24 cellular contexts compared by ENCODE assay signal in genomic region chr18:54848121-54848520, GRCh38. TPM values are rescaled to one million over a fixed set of nuclear protein-coding genes. Genes with fewer than 3 reads are reported as not detected.
DNase-seq lines count a peak whose midpoint lies in the region; FAIRE-seq and TF ChIP-seq lines count a peak whose summit lies in the region.
"Had no signal": no experiment of that assay in that cellular context is flagged by ENCODE, and none has a peak within 500 bp of the region (broad histone marks: within the 10 kb centered on the region; RNA-seq: fewer than 3 reads in every experiment).

No MANE protein-coding gene starts in this region.

- H3K4me1 ChIP-seq in mammary epithelial cell (ENCODE audit: insufficient read depth, low read length) (no peaks in the 10 kb centered on the region), MM.1S (ENCODE audit: low read length) (no peaks in the 10 kb centered on the region), H1 (replicated peaks in 1 of 4; ENCODE audit: control insufficient read depth in 3 of 4, insufficient read depth in 4 of 4, low read length in 3 of 4) (peaks cover 0 to 3% (median 0%) of the 10 kb centered on the region in 4 experiments; a peak in 1 of 7 replicates), neural progenitor cell (no peaks in the 10 kb centered on the region)
- H3K4me1 ChIP-seq: BE2C had no signal

- H4K91ac ChIP-seq in H1 (replicated peaks; ENCODE audit: insufficient read length, low read length): no peak overlapping the region

- TF ChIP-seq EP300 in H1 (IDR thresholded peaks at IDR 0.05; ENCODE audit: borderline replicate concordance in 1 of 2, low read depth in 2 of 2, low read length in 2 of 2): no peak

- TF ChIP-seq CTCF in MCF 10A (IDR thresholded peaks at IDR 0.05; ENCODE audit: unreplicated experiment) (no peak), mammary epithelial cell (conservative IDR thresholded peaks at IDR 0.05 in 1 of 2, IDR thresholded peaks at IDR 0.05 in 1 of 2; ENCODE audit: extremely low read depth in 1 of 2, insufficient read depth in 1 of 2, low read depth in 1 of 2, low read length in 2 of 2) (no peak), MM.1S (IDR thresholded peaks at IDR 0.05; ENCODE audit: low read length) (no peak), H1 (IDR thresholded peaks at IDR 0.05; ENCODE audit: control extremely low read depth in 1 of 3, insufficient read depth in 1 of 3, low read depth in 1 of 3, low read length in 3 of 3) (no peak), neural progenitor cell (IDR thresholded peaks at IDR 0.05) (no peak)

- H4K20me1 ChIP-seq in mammary epithelial cell (ENCODE audit: insufficient read depth, low read length) (no peaks in the 10 kb centered on the region), MM.1S (ENCODE audit: insufficient read depth, low read length) (no peaks in the 10 kb centered on the region), H1 (replicated peaks in 1 of 2; ENCODE audit: control insufficient read depth in 1 of 2, insufficient read depth in 2 of 2, low read length in 2 of 2) (no peaks in the 10 kb centered on the region), neural progenitor cell (ENCODE audit: low read depth) (no peaks in the 10 kb centered on the region)
- H4K20me1 ChIP-seq: BLaER1 treated with 17β-estradiol and CSF1 and Interleukin-3, amounts not matched to agents 10 nM and 100 nM had no signal

- H2AK5ac ChIP-seq in H1 (ENCODE audit: low read depth, low read length): no peak overlapping the region

- no peaks in the 10 kb centered on the region for H3K36me3 ChIP-seq in mammary epithelial cell (ENCODE audit: insufficient read depth, low read length)
- H3K36me3 ChIP-seq in MM.1S (replicated peaks; ENCODE audit: insufficient read depth, low read length): no peaks in the 10 kb centered on the region
- H3K36me3 ChIP-seq in H1 (ENCODE audit: control insufficient read depth in 2 of 4, insufficient read depth in 4 of 4, low read length in 3 of 4): no peaks in the 10 kb centered on the region
- H3K36me3 ChIP-seq in neural progenitor cell: no peaks in the 10 kb centered on the region
- H3K36me3 ChIP-seq: BE2C; BLaER1 treated with 17β-estradiol and CSF1 and Interleukin-3, amounts not matched to agents 10 nM and 100 nM had no signal

- CTCF ChIA-PET in MCF 10A (lab: Yijun Ruan, JAX): interaction anchor here (0.6 to 1.4 kb wide), 4 partner anchors 12 to 79 kb away, joined by 3 to 4 read pairs (median 4); no protein-coding TSS in a partner anchor
- CTCF ChIA-PET in mammary epithelial cell (lab: Charles Lee; ENCODE audit: low non-redundant PET): no interaction called here
- CTCF ChIA-PET in H1 (lab: Charles Lee; ENCODE audit: partially characterized antibody): interaction anchor here (0.9 to 2.2 kb wide), 3 partner anchors 9 to 23 kb away, joined by 3 to 5 read pairs (median 3); partner anchors contain the start of gene RAB27B

- H3F3A ChIP-seq in MM.1S (ENCODE audit: insufficient read depth, low read length) (no peaks in the 10 kb centered on the region), neural progenitor cell (ENCODE audit: low read depth) (no peaks in the 10 kb centered on the region)

- no peak overlapping the region for H4K5ac ChIP-seq in H1 (ENCODE audit: insufficient read length, low read depth, low read length)

- no peak overlapping the region for H2BK120ac ChIP-seq in H1 (replicated peaks; ENCODE audit: low read depth, low read length)

- H3K56ac ChIP-seq in H1 (replicated peaks; ENCODE audit: insufficient read length, low read depth, low read length): no peak overlapping the region

- H3K23me2 ChIP-seq in H1 (ENCODE audit: low read depth, low read length): no peaks in the 10 kb centered on the region

- H3K9me3 Mint-ChIP-seq in MCF 10A (ENCODE audit: unreplicated experiment): no peaks in the 10 kb centered on the region
- H3K9me3 Mint-ChIP-seq in neural progenitor cell: no peaks in the 10 kb centered on the region
- H3K9me3 Mint-ChIP-seq: CD4-positive, alpha-beta T cell; H9; HFFc6 had no signal

- H2BK12ac ChIP-seq in H1 (ENCODE audit: low read depth, low read length): no peak overlapping the region

- H3K9me3 ChIP-seq in mammary epithelial cell (replicated peaks; ENCODE audit: insufficient read depth, low read length) (no peaks in the 10 kb centered on the region), MM.1S (replicated peaks; ENCODE audit: insufficient read depth, low read length) (no peaks in the 10 kb centered on the region), H1 (ENCODE audit: insufficient read depth in 2 of 2, low read depth in 1 of 2, low read length in 1 of 2) (no peaks in the 10 kb centered on the region), neural progenitor cell (ENCODE audit: low read depth) (no peaks in the 10 kb centered on the region)
- H3K9me3 ChIP-seq: BE2C had no signal

- no peak overlapping the region for H4K8ac ChIP-seq in H1 (ENCODE audit: extremely low read depth, insufficient read depth, low read length)

- H2BK5ac ChIP-seq in H1 (ENCODE audit: low read depth, low read length): no peak overlapping the region

- H3K27ac Mint-ChIP-seq in MCF 10A (ENCODE audit: low read depth, unreplicated experiment) (peak overlapping the region; percentile 27), neural progenitor cell (no peak overlapping the region)
- H3K27ac Mint-ChIP-seq: CD14-positive monocyte; CD4-positive, alpha-beta T cell; CD8-positive, alpha-beta memory T cell; H9; HFFc6 had no signal

- in situ Hi-C loops in mammary epithelial cell (cut with MboI; ENCODE audit: low sequenced_read_pairs in 2 of 2): no loop called here

- no peak overlapping the region for H3K4ac ChIP-seq in H1 (replicated peaks; ENCODE audit: insufficient read length, low read depth, low read length)

- no peak overlapping the region for H3K4me3 ChIP-seq in mammary epithelial cell (replicated peaks in 1 of 3; ENCODE audit: insufficient read depth in 1 of 3, low read depth in 2 of 3, low read length in 3 of 3)
- no peak overlapping the region for H3K4me3 ChIP-seq in MM.1S (ENCODE audit: low read length)
- no peak overlapping the region for H3K4me3 ChIP-seq in H1 (ENCODE audit: extremely low read depth in 1 of 4, insufficient read depth in 2 of 4, low read depth in 3 of 4, low read length in 4 of 4)
- no peak overlapping the region for H3K4me3 ChIP-seq in neural progenitor cell
- H3K4me3 ChIP-seq: BLaER1 treated with 17β-estradiol and CSF1 and Interleukin-3, amounts not matched to agents 10 nM and 100 nM; GM12878; GM23248 had no signal

- no TSS peak for BruUV-seq in MCF 10A (replicated peaks; lab: Mats Ljungman, UMichigan)
- no TSS peak for BruUV-seq in mammary epithelial cell (replicated peaks; lab: Mats Ljungman, UMichigan)

- no peak for TF ChIP-seq POLR2A in H1 (IDR thresholded peaks at IDR 0.05; ENCODE audit: control extremely low read depth in 1 of 2, low read depth in 2 of 2, low read length in 2 of 2)

- peaks cover 20% of the 10 kb centered on the region for H3K4me1 Mint-ChIP-seq in MCF 10A (ENCODE audit: insufficient read depth, unreplicated experiment)
- H3K4me1 Mint-ChIP-seq in neural progenitor cell: no peaks in the 10 kb centered on the region

- H3K9me2 ChIP-seq in MM.1S (replicated peaks; ENCODE audit: insufficient read depth, low read length): no peaks in the 10 kb centered on the region

- no peak for FAIRE-seq in H1 (lab: Jason Lieb, UNC)
- FAIRE-seq: A204.1, GM12878, GM19239 had no signal

- H3K4me3 Mint-ChIP-seq in MCF 10A (ENCODE audit: unreplicated experiment): no peak overlapping the region
- no peak overlapping the region for H3K4me3 Mint-ChIP-seq in neural progenitor cell
- H3K4me3 Mint-ChIP-seq: CD14-positive monocyte; CD4-positive, alpha-beta T cell; CD8-positive, alpha-beta memory T cell; H9; HFFc6 had no signal

- H3K18ac ChIP-seq in H1 (ENCODE audit: extremely low read depth, low read length): no peak overlapping the region

- POLR2A ChIA-PET in MCF 10A (lab: Yijun Ruan, JAX) (interaction anchor here (1.0 to 1.7 kb wide), 5 partner anchors 7 to 241 kb away, joined by 3 to 5 read pairs (median 4); no protein-coding TSS in a partner anchor), H1 (lab: Charles Lee; ENCODE audit: partially characterized antibody) (no interaction called here)

- dilution Hi-C loops in mammary epithelial cell (cut with HindIII; ENCODE audit: low sequenced_read_pairs): no loop called here

- H3K9ac ChIP-seq in mammary epithelial cell (ENCODE audit: insufficient read depth, low read length) (no peak overlapping the region), MM.1S (ENCODE audit: low read length) (no peak overlapping the region), H1 (replicated peaks in 1 of 4; ENCODE audit: extremely low read depth in 1 of 4, low read depth in 3 of 4, low read length in 3 of 4) (no peak overlapping the region), neural progenitor cell (no peak overlapping the region)
- H3K9ac ChIP-seq: BLaER1 treated with 17β-estradiol and CSF1 and Interleukin-3, amounts not matched to agents 10 nM and 100 nM; GM23248 had no signal

- H3K4me2 ChIP-seq in mammary epithelial cell (ENCODE audit: insufficient read depth, low read depth, low read length) (no peak overlapping the region), MM.1S (ENCODE audit: low read depth, low read length) (no peak overlapping the region), H1 (ENCODE audit: insufficient read depth in 1 of 2, low read depth in 2 of 2, low read length in 2 of 2) (no peak overlapping the region), neural progenitor cell (no peak overlapping the region)
- H3K4me2 ChIP-seq: BLaER1 treated with 17β-estradiol and CSF1 and Interleukin-3, amounts not matched to agents 10 nM and 100 nM had no signal

- H2AFZ ChIP-seq in mammary epithelial cell (ENCODE audit: low read depth, low read length) (no peak overlapping the region), MM.1S (ENCODE audit: low read length) (0 out of 2 replicates have a peak overlapping the region, but pooled peaks have one; percentile 16), H1 (ENCODE audit: low read length) (no peak overlapping the region), neural progenitor cell (replicated peaks) (no peak overlapping the region)
- H2AFZ ChIP-seq: GM23248 had no signal

- H3K79me2 ChIP-seq in mammary epithelial cell (ENCODE audit: insufficient read depth, low read length): no peaks in the 10 kb centered on the region
- no peaks in the 10 kb centered on the region for H3K79me2 ChIP-seq in MM.1S (ENCODE audit: low read length)
- no peaks in the 10 kb centered on the region for H3K79me2 ChIP-seq in H1 (ENCODE audit: control insufficient read depth in 1 of 2, insufficient read depth in 2 of 2, low read length in 2 of 2)
- H3K79me2 ChIP-seq in neural progenitor cell (ENCODE audit: low read depth): no peaks in the 10 kb centered on the region

- no peak for TF ChIP-seq RAD21 in H1 (IDR thresholded peaks at IDR 0.05 in 1 of 2, conservative IDR thresholded peaks at IDR 0.05 in 1 of 2; ENCODE audit: low read depth in 2 of 2, low read length in 2 of 2)

- DNase-seq in MCF 10A (ENCODE audit: unreplicated experiment) (no peak), mammary epithelial cell (no peak), MM.1S (no peak), H1 (ENCODE audit: low read depth in 1 of 2, low spot score in 2 of 2) (no peak), neural progenitor cell (ENCODE audit: low spot score) (no peak), activated T-cell treated with anti-CD3 and anti-CD28 coated beads for 4 hours (no peak)
- DNase-seq: ACHN; AML-193; BE2C; CD4-positive, alpha-beta T cell; CD8-positive, alpha-beta memory T cell; DMS 273 treated with DMSO at 0.1 percent for 48 hours; DMS79; EL; GDM1; GM23248; H9; HFFc6 had no signal

- H2BK20ac ChIP-seq in H1 (ENCODE audit: low read length): no peak overlapping the region

- H3K14ac ChIP-seq in H1 (ENCODE audit: insufficient read length): no peak overlapping the region

- H3K27me3 Mint-ChIP-seq in MCF 10A (ENCODE audit: insufficient read depth, unreplicated experiment) (no peaks in the 10 kb centered on the region), neural progenitor cell (ENCODE audit: insufficient read depth, low read depth) (no peaks in the 10 kb centered on the region)
- H3K27me3 Mint-ChIP-seq: CD4-positive, alpha-beta T cell had no signal

- H3K23ac ChIP-seq in H1 (ENCODE audit: insufficient read length): no peak overlapping the region

- H3K36me3 Mint-ChIP-seq in MCF 10A (ENCODE audit: insufficient read depth, unreplicated experiment) (no peaks in the 10 kb centered on the region), neural progenitor cell (no peaks in the 10 kb centered on the region)
- H3K36me3 Mint-ChIP-seq: CD14-positive monocyte; CD8-positive, alpha-beta memory T cell had no signal

- H3K27me3 ChIP-seq in mammary epithelial cell (ENCODE audit: insufficient read depth, low read length) (no peaks in the 10 kb centered on the region), MM.1S (replicated peaks; ENCODE audit: insufficient read depth, low read length) (no peaks in the 10 kb centered on the region), H1 (replicated peaks in 1 of 4; ENCODE audit: control insufficient read depth in 3 of 4, extremely low read depth in 1 of 4, insufficient read depth in 3 of 4, low read length in 3 of 4) (no peaks in the 10 kb centered on the region), neural progenitor cell (no peaks in the 10 kb centered on the region)
- H3K27me3 ChIP-seq: BE2C; BLaER1 treated with 17β-estradiol and CSF1 and Interleukin-3, amounts not matched to agents 10 nM and 100 nM had no signal

- intact Hi-C loops in MCF 10A (cut with micrococcal nuclease): no loop called here
- intact Hi-C loops in mammary epithelial cell (cut with micrococcal nuclease): no loop called here

- no peak overlapping the region for H3K27ac ChIP-seq in mammary epithelial cell (ENCODE audit: insufficient read depth, low read depth, low read length)
- H3K27ac ChIP-seq in MM.1S (ENCODE audit: low read length): no peak overlapping the region
- H3K27ac ChIP-seq in H1 (ENCODE audit: low read depth, low read length): no peak overlapping the region
- no peak overlapping the region for H3K27ac ChIP-seq in neural progenitor cell
- H3K27ac ChIP-seq: 22Rv1; BLaER1 treated with 17β-estradiol and CSF1 and Interleukin-3, amounts not matched to agents 10 nM and 100 nM; GM23248 had no signal

- WGBS in mammary epithelial cell (ENCODE audit: low coverage, missing lambda C conversion rate): 73% methylated on average over 1 of the region's 1 CpG
- WGBS in H1 (ENCODE audit: extremely low coverage in 1 of 2, insufficient coverage in 1 of 2, insufficient read length in 1 of 2, insufficient replicate concordance in 2 of 2, low coverage in 1 of 2, low lambda C conversion rate in 2 of 2, missing lambda C conversion rate in 1 of 2), 2 experiments: 75% methylated on average over 1 of the region's 1 CpG; no CpG with 5 or more reads in 1 of the 2 experiments

- no peaks in the 10 kb centered on the region for H3K79me1 ChIP-seq in H1 (ENCODE audit: low read depth, low read length)

- no peak overlapping the region for H2BK15ac ChIP-seq in H1 (ENCODE audit: low read length)

RNA-seq across cellular contexts. Expression of gene RAB27B, which starts 19.8 kb away (rescaled TPM):
- total RNA-seq in MCF 10A (2022) (32.2 and 73.5 TPM in 2 replicates), mammary epithelial cell (10 to 100 TPM in 1 of 2 donors, 1 to 10 TPM in 1; 1.8 to 19.3 TPM), neural progenitor cell (ENCODE audit: low replicate concordance) (0.43 and 5.0 TPM in 2 replicates)
- polyA plus RNA-seq in mammary epithelial cell (2.5 TPM), H1 (2011; rRNA removed) (0.03 and 0.05 TPM in 2 replicates)
- 7.6 TPM for polyA minus RNA-seq in mammary epithelial cell
- 0.33 and 0.60 TPM in 2 replicates for total RNA-seq in H1 (2021; fragmentation: NEBNext Ultra II Directional; extraction: Animal tissue kit (Norgen Biotek cat#: 25700))
- 0.05 TPM for polyA plus RNA-seq in H1 (2011; cell fraction: cytosol; rRNA removed)
- polyA plus RNA-seq in H1 (2011; cell fraction: nucleus; rRNA removed): 0.01 TPM
- 0.18 TPM in 1 of 4 replicates, not detected in the others for polyA plus RNA-seq in H1 (2012, experiment 1 of 2)
- 0.01 TPM for polyA plus RNA-seq in H1 (2012, experiment 2 of 2)
- 0.41 TPM for polyA plus RNA-seq in H1 (2013, experiment 1 of 2)
- polyA plus RNA-seq in H1 (2013, experiment 2 of 2): 0.24 TPM
- 0.09 and 0.61 TPM in 2 replicates for polyA minus RNA-seq in H1 (2011; rRNA and poly(A)+ RNA removed)
- not detected for polyA minus RNA-seq in H1 (2011; cell fraction: cytosol; rRNA and poly(A)+ RNA removed)
- 0.30 TPM for polyA minus RNA-seq in H1 (2011; cell fraction: nucleus; rRNA and poly(A)+ RNA removed)
- polyA plus RNA-seq: GM12878 had no signal
